9 cellular contexts compared by ENCODE assay signal in the genomic region with DNA sequence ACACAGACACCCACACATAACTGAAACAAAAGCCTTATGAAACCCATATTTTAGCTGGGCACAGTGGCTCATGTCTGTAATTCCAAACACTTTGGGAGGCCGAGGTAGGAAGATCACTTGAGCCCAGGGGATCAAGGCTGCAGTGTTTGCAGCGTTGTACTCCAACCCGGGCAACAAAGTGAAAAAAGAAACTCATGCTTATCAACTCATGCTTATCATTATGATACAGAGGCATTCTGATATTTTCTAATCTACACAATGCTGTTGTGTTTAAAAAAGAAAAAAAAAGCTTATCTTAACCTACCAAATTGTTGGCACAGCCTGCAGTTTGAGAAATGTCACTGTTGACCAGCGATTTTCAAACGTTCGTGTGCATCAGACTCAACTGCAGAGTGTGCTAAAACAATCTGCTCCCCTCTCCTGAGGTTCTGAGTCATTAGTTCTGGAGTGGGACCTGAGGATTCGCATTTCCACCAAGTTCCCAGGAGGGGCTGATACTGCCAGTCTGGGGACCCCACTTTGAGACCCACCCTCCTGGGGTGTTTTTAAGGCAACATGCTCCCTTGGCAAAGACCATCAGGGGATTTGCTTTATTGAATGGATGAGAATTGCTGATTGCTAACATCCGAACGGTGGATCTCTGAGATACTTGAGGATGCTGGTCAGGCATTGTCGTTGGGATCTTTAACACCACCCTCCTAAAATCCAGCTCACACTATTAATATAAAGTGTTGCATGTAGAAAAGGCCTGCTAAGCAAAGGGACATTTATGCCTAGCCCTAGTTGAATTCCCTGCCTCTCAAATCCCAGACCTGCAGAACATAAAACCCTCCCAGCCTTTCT. TPM values are rescaled to one million over a fixed set of nuclear protein-coding genes. Genes with fewer than 3 reads are reported as not detected.
A peak's percentile ranks its signal among the peaks of the same experiment; 100 is the strongest.
DNase-seq lines count a peak whose midpoint lies in the region; ATAC-seq and TF ChIP-seq lines count a peak whose summit lies in the region.
"Had no signal": no experiment of that assay in that cellular context is flagged by ENCODE, and none has a peak within 500 bp of the region (broad histone marks: within the 10 kb centered on the region; RNA-seq: fewer than 3 reads in every experiment).

No MANE protein-coding gene starts in this region.

- no peak for TF ChIP-seq POLR2A in transverse colon (IDR thresholded peaks at IDR 0.05)

- H3K27ac ChIP-seq in RWPE1 (peak overlapping the region; percentile 69), endodermal cell (ENCODE audit: low read depth, low read length) (peak overlapping the region; percentile 84), transverse colon (peak overlapping the region; percentile 66 to 85 (median 83))

- no peak overlapping the region for H3K4me3 Mint-ChIP-seq in endodermal cell
- peak overlapping the region in 1 of 3 experiments; percentile 15 for H3K4me3 Mint-ChIP-seq in nephron
- H3K4me3 Mint-ChIP-seq: activated naive CD4-positive, alpha-beta T cell treated with anti-CD3 and anti-CD28 coated beads for 36 hours had no signal

- H3K9ac ChIP-seq in endodermal cell (ENCODE audit: extremely low read depth, low read length, poor library complexity, severe bottlenecking): no peak overlapping the region

- H3K27me3 Mint-ChIP-seq in endodermal cell (ENCODE audit: insufficient read depth) (no peaks in the 10 kb centered on the region), nephron (ENCODE audit: low read depth) (peaks cover 7% of the 10 kb centered on the region)

- no peak for ATAC-seq in left lobe of liver
- no peak for ATAC-seq in HG03025 (IDR thresholded peaks at IDR 0.05; ENCODE audit: low FRiP score, unreplicated experiment)

- CTCF ChIA-PET in RWPE1 (lab: Yijun Ruan, JAX): no interaction called here

- H3K9me3 ChIP-seq in endodermal cell (ENCODE audit: control insufficient read depth, low read length) (no peaks in the 10 kb centered on the region), transverse colon (no peaks in the 10 kb centered on the region)

- TF ChIP-seq CTCF in RWPE1 (conservative IDR thresholded peaks at IDR 0.05; ENCODE audit: low read depth) (no peak), endodermal cell (conservative IDR thresholded peaks at IDR 0.05) (no peak), nephron (IDR thresholded peaks at IDR 0.05; ENCODE audit: unreplicated experiment in 3 of 3) (no peak), transverse colon (IDR thresholded peaks at IDR 0.05) (no peak)

- POLR2A ChIA-PET in RWPE1 (lab: Yijun Ruan, JAX; ENCODE audit: low non-redundant PET): no interaction called here

- no peaks in the 10 kb centered on the region for H3K9me3 Mint-ChIP-seq in endodermal cell
- H3K9me3 Mint-ChIP-seq in nephron: no peaks in the 10 kb centered on the region
- H3K9me3 Mint-ChIP-seq: activated naive CD4-positive, alpha-beta T cell treated with anti-CD3 and anti-CD28 coated beads for 36 hours had no signal

- 83 to 86% methylated on average over 6 to 10 of the region's 10 CpGs for WGBS in endodermal cell (ENCODE audit: insufficient coverage in 1 of 2, insufficient read length in 1 of 2), 2 experiments
- 58 to 64% methylated on average over 8 to 10 of the region's 10 CpGs for WGBS in transverse colon (ENCODE audit: low coverage in 1 of 2), 2 donors

- no peak overlapping the region for H3K4me3 ChIP-seq in endodermal cell (ENCODE audit: low read length)
- H3K4me3 ChIP-seq in transverse colon: no peak overlapping the region

- H3K27ac Mint-ChIP-seq in endodermal cell (no peak overlapping the region), nephron (peak overlapping the region; percentile 80 to 98 (median 94))
- H3K27ac Mint-ChIP-seq: activated naive CD4-positive, alpha-beta T cell treated with anti-CD3 and anti-CD28 coated beads for 36 hours had no signal

- H3K36me3 Mint-ChIP-seq in endodermal cell (ENCODE audit: low read depth) (peaks cover 2% of the 10 kb centered on the region), nephron (ENCODE audit: low read depth) (peaks cover 3% of the 10 kb centered on the region)

- DNase-seq in RWPE1 (ENCODE audit: low spot score) (no peak), endodermal cell (no peak), transverse colon (no peak), left lobe of liver (ENCODE audit: low spot score) (no peak), HuH-7.5 (ENCODE audit: low spot score) (no peak)
- DNase-seq: activated CD4-positive, alpha-beta T cell treated with anti-CD3 and anti-CD28 coated beads, Interleukin-2, amount 50 U/mL, for 4 hours; activated naive CD4-positive, alpha-beta T cell treated with anti-CD3 and anti-CD28 coated beads for 36 hours had no signal

- intact Hi-C loops in transverse colon (cut with DNase I; ENCODE audit: low total_unique reads): no loop called here

- H3K36me3 ChIP-seq in endodermal cell (ENCODE audit: control insufficient read depth, insufficient read depth, low read length) (no peaks in the 10 kb centered on the region), transverse colon (no peaks in the 10 kb centered on the region)

- peaks cover 2% of the 10 kb centered on the region for H3K4me1 ChIP-seq in endodermal cell (ENCODE audit: control insufficient read depth, insufficient read depth, low read length)
- H3K4me1 ChIP-seq in transverse colon: peaks cover 43 to 66% (median 47%) of the 10 kb centered on the region in 4 donors

- TF ChIP-seq EP300 in transverse colon (IDR thresholded peaks at IDR 0.05; ENCODE audit: low read depth): no peak

- peaks cover 15% of the 10 kb centered on the region for H3K4me1 Mint-ChIP-seq in endodermal cell
- H3K4me1 Mint-ChIP-seq in nephron: peaks cover 79% of the 10 kb centered on the region

- in situ Hi-C loops in transverse colon (cut with MboI; ENCODE audit: low pct_ligation_motif_present in 1 of 4, low pct_unique_long_range_greater_than_20kb in 1 of 4, low sequenced_read_pairs in 3 of 4): no loop called here

- H3K27me3 ChIP-seq in endodermal cell (ENCODE audit: control insufficient read depth, insufficient read depth, low read length, poor library complexity, severe bottlenecking) (no peaks in the 10 kb centered on the region), transverse colon (no peaks in the 10 kb centered on the region)

RNA-seq across cellular contexts. Expression of a gene that starts 16.2 kb away (rescaled TPM):
- total RNA-seq in endodermal cell (10 to 100 TPM; 12.9 to 40.8 TPM), transverse colon (10 to 100 TPM in 1 of 4 donors, 1 to 10 TPM in 3; 1.6 to 10.5 (median 3.9) TPM), left lobe of liver (1.3 TPM)
- polyA plus RNA-seq in endodermal cell (2013, experiment 1 of 2): 12.8 TPM
- polyA plus RNA-seq in endodermal cell (2013, experiment 2 of 2): 11.8 TPM
